1 cellular context compared by ENCODE assay signal in genomic region chr5:147510885-147511284, GRCh38.
TF ChIP-seq lines count a peak whose summit lies in the region.

No MANE protein-coding gene starts in this region.

TF ChIP-seq in GM23338, 12 proteins besides CTCF, POLR2A, EP300 and RAD21 (continued from another document):
- TF ChIP-seq ZNF462 (CRISPR knock-in tag; IDR thresholded peaks at IDR 0.05), result no peak
- no peak for TF ChIP-seq STAT1 (IDR thresholded peaks at IDR 0.05; ENCODE audit: unreplicated experiment)
- TF ChIP-seq NANOG (IDR thresholded peaks at IDR 0.05; ENCODE audit: borderline replicate concordance), result no peak
- no peak for TF ChIP-seq POLR2AphosphoS5 (IDR thresholded peaks at IDR 0.05; ENCODE audit: low read depth)
- no peak for TF ChIP-seq EZH2phosphoT487 (IDR thresholded peaks at IDR 0.05; ENCODE audit: unreplicated experiment)
- no peak for TF ChIP-seq ETS1 (IDR thresholded peaks at IDR 0.05)
- no peak for TF ChIP-seq JUNB (IDR thresholded peaks at IDR 0.05; ENCODE audit: unreplicated experiment)
- no peak for TF ChIP-seq ZNF331 (CRISPR knock-in tag; IDR thresholded peaks at IDR 0.05; ENCODE audit: low read depth)
- TF ChIP-seq CREB1 (CRISPR knock-in tag; IDR thresholded peaks at IDR 0.05; ENCODE audit: low read depth), result no peak
- no peak for TF ChIP-seq ZNF114 (CRISPR knock-in tag; IDR thresholded peaks at IDR 0.05)
- TF ChIP-seq EZH2 (IDR thresholded peaks at IDR 0.05; ENCODE audit: low read depth, unreplicated experiment), result no peak
